ENCODE assay signal across 9 cellular contexts in genomic region chr12:66168410-66168809, GRCh38. TPM values are rescaled to one million over a fixed set of nuclear protein-coding genes. Genes with fewer than 3 reads are reported as not detected.
DNase-seq lines count a peak whose midpoint lies in the region; ATAC-seq and TF ChIP-seq lines count a peak whose summit lies in the region.
"Had no signal": no experiment of that assay in that cellular context is flagged by ENCODE, and none has a peak within 500 bp of the region (broad histone marks: within the 10 kb centered on the region; RNA-seq: fewer than 3 reads in every experiment).

No MANE protein-coding gene starts in this region.

- no peaks in the 10 kb centered on the region for H3K36me3 ChIP-seq in HUES6 (ENCODE audit: control insufficient read depth, insufficient read depth, low read length)
- H3K36me3 ChIP-seq in mucosa of rectum (ENCODE audit: control insufficient read depth in 2 of 2, insufficient read depth in 2 of 2, low read length in 2 of 2), result peaks cover 0 to 4% of the 10 kb centered on the region in 2 donors

- H3K9ac ChIP-seq in HUES6 (ENCODE audit: low read length), result no peak overlapping the region
- H3K9ac ChIP-seq in mucosa of rectum (ENCODE audit: low read depth in 1 of 2, low read length in 2 of 2), result peak overlapping the region in 1 of 2 donors; percentile 98

- peak overlapping the region; percentile 88 for H3K4me3 ChIP-seq in AG04449 (ENCODE audit: low read depth, low read length)
- peak overlapping the region; percentile 94 for H3K4me3 ChIP-seq in HUES6 (ENCODE audit: low read depth, low read length)
- H3K4me3 ChIP-seq in astrocyte of the spinal cord (ENCODE audit: low read depth, low read length), result peak overlapping the region; percentile 62
- peak overlapping the region; percentile 36 to 99 for H3K4me3 ChIP-seq in mucosa of rectum (ENCODE audit: low read length in 2 of 2)

- in situ Hi-C loops in astrocyte of the spinal cord (cut with HindIII; ENCODE audit: low sequenced_read_pairs), result no loop called here

- H3K9me3 ChIP-seq in HUES6 (ENCODE audit: control insufficient read depth, insufficient read depth, low read depth, low read length) (peaks cover 15% of the 10 kb centered on the region; the same call in 1 of the 2 replicates), mucosa of rectum (ENCODE audit: control insufficient read depth in 2 of 2, low read length in 2 of 2) (no peaks in the 10 kb centered on the region)
- H3K9me3 ChIP-seq: mucosa of descending colon had no signal

- H3K27ac ChIP-seq in HUES6 (ENCODE audit: low read depth, low read length) (no peak overlapping the region), mucosa of rectum (ENCODE audit: low read depth in 2 of 2, low read length in 2 of 2) (peak overlapping the region; percentile 99 to 100)

- DNase-seq in AG04449 (ENCODE audit: low read depth, low spot score) (no peak), astrocyte of the spinal cord (ENCODE audit: low read depth, low spot score) (no peak), left colon (no peak), medulla oblongata (ENCODE audit: extremely low spot score) (no peak), Kasumi-1 (lab: John Stamatoyannopoulos, UW) (no peak)

- ATAC-seq in left colon (no peak), GM19455 (IDR thresholded peaks at IDR 0.05; ENCODE audit: unreplicated experiment) (no peak)

- CTCF ChIA-PET in AG04449 (lab: Yijun Ruan, JAX), result interaction anchor here (1.0 to 2.4 kb wide), 7 partner anchors 9 to 241 kb away, joined by 3 to 12 read pairs (median 7); no protein-coding TSS in a partner anchor

- intact Hi-C loops in left colon (cut with DNase I, micrococcal nuclease), result no loop called here

- no peaks in the 10 kb centered on the region for H3K27me3 ChIP-seq in HUES6 (ENCODE audit: control insufficient read depth, insufficient read depth, low read length)
- no peaks in the 10 kb centered on the region for H3K27me3 ChIP-seq in mucosa of rectum (ENCODE audit: control insufficient read depth in 2 of 2, insufficient read depth in 2 of 2, low read length in 2 of 2)

- TF ChIP-seq CTCF in AG04449 (IDR thresholded peaks at IDR 0.05; ENCODE audit: insufficient read depth, low read length, missing control alignments), result no peak
- no peak for TF ChIP-seq CTCF in astrocyte of the spinal cord (IDR thresholded peaks at IDR 0.05; ENCODE audit: low read depth, low read length)

- H3K4me1 ChIP-seq in HUES6 (ENCODE audit: control insufficient read depth, insufficient read depth, low read length) (no peaks in the 10 kb centered on the region; the same call in 1 of the 2 replicates), mucosa of rectum (ENCODE audit: control insufficient read depth in 2 of 2, insufficient read depth in 2 of 2, low read length in 2 of 2) (peaks cover 6 to 7% of the 10 kb centered on the region in 2 donors)

- POLR2A ChIA-PET in AG04449 (lab: Yijun Ruan, JAX), result interaction anchor here (1.4 to 1.8 kb wide), 2 partner anchors 36 to 67 kb away, joined by 4 to 6 read pairs; no protein-coding TSS in a partner anchor

RNA-seq across cellular contexts. Expression of gene TMBIM4, which starts 1.4 kb away (rescaled TPM):
- 100 to 1,000 TPM; 139 to 158 TPM for total RNA-seq in left colon

RNA-seq across cellular contexts. Expression of gene IRAK3, which starts 20.6 kb away (rescaled TPM):
- 1 to 10 TPM; 4.0 to 6.7 TPM for total RNA-seq in left colon

RNA-seq across cellular contexts. Expression of gene LLPH, which starts 37.9 kb away (rescaled TPM):
- total RNA-seq in left colon, result 10 to 100 TPM; 18.9 to 23.1 TPM
